In genomic region chr5:55220433-55221185, GRCh38 we compare ENCODE assay signal across 9 cellular contexts. TPM values are rescaled to one million over a fixed set of nuclear protein-coding genes. Genes with fewer than 3 reads are reported as not detected.
DNase-seq lines count a peak whose midpoint lies in the region; ATAC-seq and TF ChIP-seq lines count a peak whose summit lies in the region.
"Had no signal": no experiment of that assay in that cellular context is flagged by ENCODE, and none has a peak within 500 bp of the region (broad histone marks: within the 10 kb centered on the region; RNA-seq: fewer than 3 reads in every experiment).

No MANE protein-coding gene starts in this region.

- H3K9me3 Mint-ChIP-seq in naive thymus-derived CD4-positive, alpha-beta T cell, result peaks cover 0 to 5% (median 0%) of the 10 kb centered on the region in 11 donors

- H3K36me3 ChIP-seq in effector memory CD4-positive, alpha-beta T cell (ENCODE audit: control insufficient read depth, insufficient read depth, low read length), result no peaks in the 10 kb centered on the region
- H3K36me3 ChIP-seq in naive thymus-derived CD4-positive, alpha-beta T cell (ENCODE audit: control insufficient read depth in 2 of 3, insufficient read depth in 3 of 3, low read length in 3 of 3), result no peaks in the 10 kb centered on the region

- intact Hi-C loops in naive thymus-derived CD4-positive, alpha-beta T cell (cut with micrococcal nuclease), result loop anchor here in 1 of 2 donors (10.0 kb wide), 1 partner anchor 316 kb away; no protein-coding TSS in a partner anchor

- peaks cover 47% of the 10 kb centered on the region for H3K27me3 ChIP-seq in effector memory CD4-positive, alpha-beta T cell (replicated peaks; ENCODE audit: control insufficient read depth, insufficient read depth, low read length, poor library complexity, severe bottlenecking)
- peaks cover 2 to 46% of the 10 kb centered on the region in 2 donors for H3K27me3 ChIP-seq in naive thymus-derived CD4-positive, alpha-beta T cell (ENCODE audit: control insufficient read depth in 2 of 2, insufficient read depth in 2 of 2, low read length in 2 of 2)

- no peaks in the 10 kb centered on the region for H3K9me3 ChIP-seq in effector memory CD4-positive, alpha-beta T cell (ENCODE audit: control insufficient read depth, low read length)
- H3K9me3 ChIP-seq in naive thymus-derived CD4-positive, alpha-beta T cell (ENCODE audit: control insufficient read depth in 2 of 3, low read length in 3 of 3), result no peaks in the 10 kb centered on the region

- POLR2A ChIA-PET in naive thymus-derived CD4-positive, alpha-beta T cell (lab: Charles Lee), result no interaction called here

- TF ChIP-seq CTCF in AG10803 (conservative IDR thresholded peaks at IDR 0.05; ENCODE audit: low read length), result no peak

- peaks cover 13 to 39% (median 27%) of the 10 kb centered on the region in 7 donors for H3K4me1 Mint-ChIP-seq in naive thymus-derived CD4-positive, alpha-beta T cell

- H3K27me3 Mint-ChIP-seq in naive thymus-derived CD4-positive, alpha-beta T cell, result peaks cover 66 to 87% (median 76%) of the 10 kb centered on the region in 5 donors

- DNase-seq in AG10803 (ENCODE audit: low read depth) (no peak), M059J (ENCODE audit: low read depth) (peak; percentile 44), NCI-H2227 (lab: John Stamatoyannopoulos, UW; ENCODE audit: unreplicated experiment) (no peak), SKM-1 (lab: John Stamatoyannopoulos, UW; ENCODE audit: unreplicated experiment) (no peak)
- no peak for DNase-seq in effector memory CD4-positive, alpha-beta T cell
- peak in 1 of 9 donors; percentile 32 for DNase-seq in naive thymus-derived CD4-positive, alpha-beta T cell

- H3K27ac Mint-ChIP-seq in naive thymus-derived CD4-positive, alpha-beta T cell, result peak overlapping the region in 1 of 9 donors; percentile 26

- peak overlapping the region; percentile 37 for H3K4me3 ChIP-seq in AG10803 (ENCODE audit: low read length)
- H3K4me3 ChIP-seq in effector memory CD4-positive, alpha-beta T cell (ENCODE audit: insufficient read depth, low read depth, low read length, poor library complexity, severe bottlenecking), result peak overlapping the region; percentile 35
- H3K4me3 ChIP-seq in naive thymus-derived CD4-positive, alpha-beta T cell (ENCODE audit: low read length), result peak overlapping the region; percentile 35

- H3K4me3 Mint-ChIP-seq in naive thymus-derived CD4-positive, alpha-beta T cell, result peak overlapping the region; percentile 56 to 79 (median 70)

- peaks cover 15% of the 10 kb centered on the region for H3K4me1 ChIP-seq in effector memory CD4-positive, alpha-beta T cell (ENCODE audit: control insufficient read depth, insufficient read depth, low read length, poor library complexity, severe bottlenecking)
- H3K4me1 ChIP-seq in naive thymus-derived CD4-positive, alpha-beta T cell (ENCODE audit: control insufficient read depth in 2 of 2, insufficient read depth in 2 of 2, low read length in 2 of 2), result peaks cover 8 to 16% of the 10 kb centered on the region in 2 donors

- peak; percentile 36 for ATAC-seq in naive thymus-derived CD4-positive, alpha-beta T cell
- no peak for ATAC-seq in HG03469 (IDR thresholded peaks at IDR 0.05; ENCODE audit: unreplicated experiment)
- no peak for ATAC-seq in HG03280 (IDR thresholded peaks at IDR 0.05; ENCODE audit: unreplicated experiment)

- peaks cover 0 to 5% (median 0%) of the 10 kb centered on the region in 5 donors for H3K36me3 Mint-ChIP-seq in naive thymus-derived CD4-positive, alpha-beta T cell

- CTCF ChIA-PET in naive thymus-derived CD4-positive, alpha-beta T cell (lab: Charles Lee), result no interaction called here

- H3K27ac ChIP-seq in effector memory CD4-positive, alpha-beta T cell (ENCODE audit: insufficient read depth, low read length, poor library complexity, severe bottlenecking), result no peak overlapping the region
- H3K27ac ChIP-seq in naive thymus-derived CD4-positive, alpha-beta T cell (ENCODE audit: low read depth, low read length), result no peak overlapping the region

RNA-seq across cellular contexts. Expression of gene MCIDAS, which starts 6.5 kb away (rescaled TPM):
- total RNA-seq in M059J (2014; rRNA removed; shearing (Covaris generic)), result 0.59 TPM in 1 of 2 replicates, not detected in the other
- total RNA-seq in naive thymus-derived CD4-positive, alpha-beta T cell, result not detected
- not detected for polyA plus RNA-seq in naive thymus-derived CD4-positive, alpha-beta T cell

RNA-seq across cellular contexts. Expression of gene CCNO, which starts 12.8 kb away (rescaled TPM):
- total RNA-seq in M059J (2014; rRNA removed; shearing (Covaris generic)), result 5.1 and 5.5 TPM in 2 replicates
- total RNA-seq in naive thymus-derived CD4-positive, alpha-beta T cell, result not detected
- not detected for polyA plus RNA-seq in naive thymus-derived CD4-positive, alpha-beta T cell

RNA-seq across cellular contexts. Expression of gene CDC20B, which starts 47.6 kb away (rescaled TPM):
- total RNA-seq in M059J (2014; rRNA removed; shearing (Covaris generic)), result not detected in 2 replicates
- total RNA-seq in naive thymus-derived CD4-positive, alpha-beta T cell, result under 1 TPM in 1 of 5 experiments, not detected in 4; 0.44 TPM
- not detected for polyA plus RNA-seq in naive thymus-derived CD4-positive, alpha-beta T cell
- polyA plus RNA-seq: adipose tissue had no signal
